ENCODE assay signal across 10 cellular contexts in the genomic region with DNA sequence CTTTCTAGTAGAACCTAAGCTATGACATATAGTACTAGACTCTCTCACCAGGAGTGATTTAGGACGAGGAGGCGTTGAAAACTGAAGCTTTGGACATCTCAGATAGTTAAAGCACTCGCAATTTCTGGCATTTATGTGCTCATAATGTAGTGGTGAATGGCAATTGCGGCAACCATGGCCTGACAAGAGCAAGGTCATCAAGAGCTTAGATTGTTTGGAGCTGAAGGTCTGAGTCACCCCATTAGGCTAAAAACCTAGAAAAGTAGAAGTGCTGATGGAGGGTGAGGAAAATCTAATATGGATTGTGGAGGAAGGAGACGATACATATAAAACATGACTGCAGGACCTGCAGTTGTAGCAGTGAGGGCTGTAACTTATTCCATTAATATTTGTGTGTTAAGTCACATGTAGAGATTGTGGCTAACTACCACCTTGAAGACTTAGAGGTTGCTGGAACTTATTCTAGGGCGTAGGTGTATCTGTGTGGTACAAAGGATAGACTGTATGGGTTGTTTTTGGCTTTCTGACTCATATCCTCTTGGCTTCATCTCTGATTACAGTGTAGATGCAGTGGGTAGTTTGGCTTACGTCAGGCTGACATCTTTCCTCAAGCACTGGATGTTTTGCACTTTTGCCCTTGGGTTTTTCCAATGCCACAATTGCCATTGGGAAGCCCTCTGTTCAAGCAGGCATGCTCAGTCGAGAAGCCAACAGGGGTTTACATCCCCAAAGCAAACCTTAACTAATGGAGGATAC.
DNase-seq lines count a peak whose midpoint lies in the region; ATAC-seq and TF ChIP-seq lines count a peak whose summit lies in the region.
"Had no signal": no experiment of that assay in that cellular context is flagged by ENCODE, and none has a peak within 500 bp of the region (broad histone marks: within the 10 kb centered on the region; RNA-seq: fewer than 3 reads in every experiment).

No MANE protein-coding gene starts in this region.

- H3K27ac ChIP-seq in WERI-Rb-1 (no peak overlapping the region), spleen (no peak overlapping the region)
- H3K27ac ChIP-seq: upper lobe of left lung had no signal

- ATAC-seq in GM18868 (IDR thresholded peaks at IDR 0.05; ENCODE audit: unreplicated experiment) (peak; percentile 67), HG03460 (IDR thresholded peaks at IDR 0.05; ENCODE audit: unreplicated experiment) (no peak)

- no peaks in the 10 kb centered on the region for H3K4me1 ChIP-seq in spleen
- H3K4me1 ChIP-seq: upper lobe of left lung had no signal

- TF ChIP-seq CTCF in retinal pigment epithelial cell (conservative IDR thresholded peaks at IDR 0.05; ENCODE audit: low read depth, low read length) = no peak
- TF ChIP-seq CTCF in WERI-Rb-1 (IDR thresholded peaks at IDR 0.05; ENCODE audit: low read depth, low read length) = no peak
- TF ChIP-seq CTCF in spleen (IDR thresholded peaks at IDR 0.05 in 8 of 11, conservative IDR thresholded peaks at IDR 0.05 in 3 of 11) = no peak

- H3K9me3 ChIP-seq in WERI-Rb-1 (ENCODE audit: severe bottlenecking) (no peaks in the 10 kb centered on the region), spleen (no peaks in the 10 kb centered on the region)
- H3K9me3 ChIP-seq: upper lobe of left lung had no signal

- intact Hi-C loops in spleen (cut with DNase I; ENCODE audit: low total_unique reads) = no loop called here

- no peak for TF ChIP-seq POLR2A in spleen (IDR thresholded peaks at IDR 0.05)

- WGBS in spleen, 5 donors = 79 to 86% (median 83%) methylated on average over 8 of the region's 8 CpGs

- DNase-seq in RPMI7951 (ENCODE audit: low read depth) = peak; percentile 96
- DNase-seq in dermis microvascular lymphatic vessel endothelial cell (ENCODE audit: low read depth in 2 of 2) = peak; percentile 53 to 86
- peak; percentile 83 for DNase-seq in retinal pigment epithelial cell (ENCODE audit: low read depth)
- no peak for DNase-seq in WERI-Rb-1
- no peak for DNase-seq in T-helper 9 cell
- DNase-seq in spleen = no peak
- DNase-seq: small intestine, upper lobe of left lung had no signal

- H3K27me3 ChIP-seq in WERI-Rb-1 (ENCODE audit: insufficient read depth, low read depth, severe bottlenecking) = no peaks in the 10 kb centered on the region
- no peaks in the 10 kb centered on the region for H3K27me3 ChIP-seq in spleen (replicated peaks in 1 of 7)
- H3K27me3 ChIP-seq: upper lobe of left lung had no signal

- H3K36me3 ChIP-seq in WERI-Rb-1 (no peaks in the 10 kb centered on the region), spleen (no peaks in the 10 kb centered on the region)
- H3K36me3 ChIP-seq: upper lobe of left lung had no signal

- H3K4me3 ChIP-seq in retinal pigment epithelial cell (ENCODE audit: low read length) (no peak overlapping the region), WERI-Rb-1 (ENCODE audit: low read depth, low read length) (no peak overlapping the region), spleen (no peak overlapping the region)
- H3K4me3 ChIP-seq: upper lobe of left lung had no signal

Comparison
In these comparisons a context has a peak if more than half of its experiments do, and no peak if none do; other contexts are left out.
1. DNase-seq: peak in RPMI7951 (single experiment), dermis microvascular lymphatic vessel endothelial cell (2 of 2) and retinal pigment epithelial cell (single experiment); none in WERI-Rb-1 (single experiment), T-helper 9 cell (single experiment) and spleen (single experiment).